In the genomic region with DNA sequence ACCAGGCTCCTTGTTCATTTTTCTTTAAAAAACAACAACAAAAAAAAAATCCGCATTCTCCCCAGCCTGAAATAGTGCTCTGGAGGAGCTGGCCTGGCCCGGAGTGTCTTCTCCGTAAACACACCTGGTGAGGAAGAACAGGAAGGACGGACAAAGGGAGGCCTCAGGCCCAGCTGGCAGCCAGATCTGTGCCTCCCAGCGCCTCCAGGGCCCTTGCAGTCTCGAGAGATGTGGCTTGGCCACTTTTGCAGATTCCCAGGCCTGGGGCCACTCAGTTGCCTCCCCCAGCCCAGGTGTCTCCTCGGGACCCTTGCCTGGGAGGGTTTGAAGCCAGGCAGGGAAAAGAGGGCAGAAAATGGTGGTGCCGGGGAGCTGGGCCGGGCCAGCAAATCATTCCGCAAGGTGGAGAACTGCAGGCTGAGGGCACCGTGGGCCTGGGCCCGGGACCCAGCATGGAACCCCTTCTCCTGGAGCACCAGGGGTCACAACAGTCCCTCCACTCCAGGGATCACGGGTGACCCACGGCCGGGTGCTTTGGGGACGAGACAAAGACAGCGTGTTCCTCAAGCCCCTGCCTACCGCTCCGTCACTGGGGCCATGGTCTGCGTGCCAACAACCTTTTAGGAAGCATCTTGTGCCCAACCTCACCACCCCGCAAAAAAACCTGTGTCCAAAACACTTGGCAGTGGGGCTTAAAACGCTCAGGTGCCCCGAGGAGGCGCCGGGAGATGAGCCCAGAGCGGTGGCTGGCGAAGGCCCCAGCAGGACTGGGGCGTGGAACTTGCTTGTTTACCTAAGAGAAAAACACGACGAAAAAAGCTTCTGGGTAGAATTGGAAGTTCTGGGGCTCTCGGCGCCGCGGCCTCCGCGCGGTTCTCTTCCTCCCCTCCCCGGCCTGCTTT, we compare ENCODE assay signal across 8 cellular contexts.
A peak's percentile ranks its signal among the peaks of the same experiment; 100 is the strongest.
DNase-seq lines count a peak whose midpoint lies in the region; ATAC-seq, FAIRE-seq and TF ChIP-seq lines count a peak whose summit lies in the region.

No MANE protein-coding gene starts in this region.

- H2BK5ac ChIP-seq in mesendoderm (ENCODE audit: low read length) = no peak overlapping the region

- H3K9me3 ChIP-seq in GM23248 (ENCODE audit: low read depth) (no peaks in the 10 kb centered on the region), RWPE2 (ENCODE audit: severe bottlenecking) (no peaks in the 10 kb centered on the region), duodenal mucosa (ENCODE audit: control insufficient read depth in 1 of 2, low read length in 2 of 2) (no peaks in the 10 kb centered on the region), tibial artery (no peaks in the 10 kb centered on the region)

- H3K4me3 ChIP-seq in GM23248 = peak overlapping the region; percentile 76
- peak overlapping the region; percentile 36 for H3K4me3 ChIP-seq in RWPE2 (ENCODE audit: severe bottlenecking)
- peak overlapping the region; percentile 73 to 77 for H3K4me3 ChIP-seq in duodenal mucosa (ENCODE audit: low read depth in 1 of 2, low read length in 2 of 2)
- peak overlapping the region; percentile 2 for H3K4me3 ChIP-seq in mesendoderm (ENCODE audit: low read length)
- H3K4me3 ChIP-seq in tibial artery = peak overlapping the region; percentile 64 to 67

- H3K79me2 ChIP-seq in GM23248 (ENCODE audit: insufficient read depth) = peaks cover 86% of the 10 kb centered on the region
- no peaks in the 10 kb centered on the region for H3K79me2 ChIP-seq in mesendoderm (ENCODE audit: control insufficient read depth, insufficient read depth, low read length)

- no peak for TF ChIP-seq POLR2A in H54 (IDR thresholded peaks at IDR 0.05; ENCODE audit: low read depth, low read length)

- H3K56ac ChIP-seq in mesendoderm (ENCODE audit: low read length) = peak overlapping the region; percentile 85

- peak overlapping the region; percentile 75 for H2AFZ ChIP-seq in GM23248

- no peaks in the 10 kb centered on the region for H3K27me3 ChIP-seq in GM23248 (replicated peaks; ENCODE audit: insufficient read depth)
- H3K27me3 ChIP-seq in RWPE2 (ENCODE audit: insufficient read depth, poor library complexity, severe bottlenecking) = no peaks in the 10 kb centered on the region
- no peaks in the 10 kb centered on the region for H3K27me3 ChIP-seq in duodenal mucosa (ENCODE audit: control insufficient read depth in 1 of 2, insufficient read depth in 2 of 2, low read length in 2 of 2)
- no peaks in the 10 kb centered on the region for H3K27me3 ChIP-seq in mesendoderm (ENCODE audit: insufficient read depth, low read length, poor library complexity)
- no peaks in the 10 kb centered on the region for H3K27me3 ChIP-seq in tibial artery

- H3K27ac ChIP-seq in GM23248 (peak overlapping the region; percentile 64), RWPE2 (ENCODE audit: poor library complexity, severe bottlenecking) (peak overlapping the region; percentile 87), duodenal mucosa (ENCODE audit: low read depth, low read length) (peak overlapping the region; percentile 59), mesendoderm (ENCODE audit: low read depth, low read length) (no peak overlapping the region), tibial artery (peak overlapping the region; percentile 98 to 99)

- ATAC-seq in RWPE2 (ENCODE audit: low read depth) (peak; percentile 58), GM21515 (IDR thresholded peaks at IDR 0.05; ENCODE audit: unreplicated experiment) (no peak)

- in situ Hi-C loops in GM23248 (cut with MboI) = no loop called here

- TF ChIP-seq CTCF in RWPE2 (IDR thresholded peaks at IDR 0.05; ENCODE audit: poor library complexity, severe bottlenecking) (no peak), tibial artery (IDR thresholded peaks at IDR 0.05) (no peak)

- DNase-seq in GM23248 (peak; percentile 67), RWPE2 (ENCODE audit: low spot score) (peak; percentile 58), mesendoderm (peak; percentile 33), tibial artery (peak; percentile 47 to 82), H54 (ENCODE audit: insufficient read length, low spot score) (no peak), germinal center (ENCODE audit: low spot score) (no peak)

- 3% methylated on average over 28 to 38 of the region's 38 CpGs for WGBS in GM23248 (ENCODE audit: low coverage in 1 of 2, low lambda C conversion rate in 2 of 2, missing lambda C conversion rate in 2 of 2), 2 experiments
- no CpG with 5 or more reads among the region's 38 CpGs for WGBS in mesendoderm (ENCODE audit: extremely low coverage, insufficient coverage, low lambda C conversion rate)

- H2AK5ac ChIP-seq in mesendoderm (ENCODE audit: low read length) = no peak overlapping the region

- no peak overlapping the region for H2BK15ac ChIP-seq in mesendoderm (replicated peaks; ENCODE audit: low read depth)

- H3K4me2 ChIP-seq in GM23248 (ENCODE audit: unreplicated experiment) (peak overlapping the region; percentile 94), mesendoderm (ENCODE audit: low read length) (peak overlapping the region; percentile 39)

- H3K23ac ChIP-seq in mesendoderm (ENCODE audit: low read length) = no peak overlapping the region

- H3K4ac ChIP-seq in mesendoderm (ENCODE audit: low read depth, low read length) = peak overlapping the region; percentile 25

- no peak for FAIRE-seq in H54 (lab: Jason Lieb, UNC)

- no peaks in the 10 kb centered on the region for H3K79me1 ChIP-seq in mesendoderm (ENCODE audit: low read length)

- peak overlapping the region; percentile 60 for H4K8ac ChIP-seq in mesendoderm (ENCODE audit: low read depth, low read length)

- H3K36me3 ChIP-seq in GM23248 (ENCODE audit: low read depth) (no peaks in the 10 kb centered on the region), RWPE2 (ENCODE audit: low read depth) (no peaks in the 10 kb centered on the region), duodenal mucosa (ENCODE audit: control insufficient read depth in 1 of 2, insufficient read depth in 2 of 2, low read length in 2 of 2) (no peaks in the 10 kb centered on the region), mesendoderm (ENCODE audit: control insufficient read depth, insufficient read depth, low read length) (no peaks in the 10 kb centered on the region), tibial artery (no peaks in the 10 kb centered on the region)

- H3F3A ChIP-seq in GM23248 (ENCODE audit: insufficient read depth) = peaks cover 8% of the 10 kb centered on the region; the same call in 1 of the 2 replicates

- H4K5ac ChIP-seq in mesendoderm (ENCODE audit: low read length) = no peak overlapping the region

- no peaks in the 10 kb centered on the region for H3K9me2 ChIP-seq in GM23248 (ENCODE audit: insufficient read depth)

- peaks cover 36% of the 10 kb centered on the region for H3K4me1 ChIP-seq in GM23248 (ENCODE audit: insufficient read depth)
- peaks cover 46% of the 10 kb centered on the region for H3K4me1 ChIP-seq in RWPE2 (ENCODE audit: insufficient read depth, poor library complexity, severe bottlenecking)
- peaks cover 30 to 40% of the 10 kb centered on the region in 2 donors for H3K4me1 ChIP-seq in duodenal mucosa (ENCODE audit: control insufficient read depth in 1 of 2, insufficient read depth in 2 of 2, low read length in 2 of 2)
- H3K4me1 ChIP-seq in mesendoderm (ENCODE audit: control insufficient read depth, low read depth, low read length) = peaks cover 3% of the 10 kb centered on the region
- peaks cover 0 to 68% (median 55%) of the 10 kb centered on the region in 4 donors for H3K4me1 ChIP-seq in tibial artery

- no peaks in the 10 kb centered on the region for H4K20me1 ChIP-seq in GM23248 (ENCODE audit: insufficient read depth)

- H2BK120ac ChIP-seq in mesendoderm (ENCODE audit: low read depth, low read length) = no peak overlapping the region

- intact Hi-C loops in tibial artery (cut with DNase I; ENCODE audit: low total_unique reads) = no loop called here

- H3K18ac ChIP-seq in mesendoderm (ENCODE audit: low read length) = peak overlapping the region; percentile 15

- H3K9ac ChIP-seq in GM23248 = peak overlapping the region; percentile 88
- peak overlapping the region; percentile 94 for H3K9ac ChIP-seq in duodenal mucosa (ENCODE audit: low read depth in 1 of 2, low read length in 2 of 2)
- H3K9ac ChIP-seq in mesendoderm (ENCODE audit: low read length) = peak overlapping the region; percentile 68

Comparison
In these comparisons a context has a peak if more than half of its experiments do, and no peak if none do; other contexts are left out.
1. DNase-seq: peak in GM23248 (single experiment), RWPE2 (single experiment), mesendoderm (single experiment) and tibial artery (2 of 2); none in H54 (single experiment) and germinal center (single experiment).
2. H3K4me3 ChIP-seq: peak in every context shown above with its lines; median percentile 76 in GM23248; 75 in duodenal mucosa; 66 in tibial artery; 36 in RWPE2; 2 in mesendoderm.
3. Peak in every context shown above with its lines, with median percentiles within 50 percentile points of each other: H3K9ac ChIP-seq.